In the genomic region with DNA sequence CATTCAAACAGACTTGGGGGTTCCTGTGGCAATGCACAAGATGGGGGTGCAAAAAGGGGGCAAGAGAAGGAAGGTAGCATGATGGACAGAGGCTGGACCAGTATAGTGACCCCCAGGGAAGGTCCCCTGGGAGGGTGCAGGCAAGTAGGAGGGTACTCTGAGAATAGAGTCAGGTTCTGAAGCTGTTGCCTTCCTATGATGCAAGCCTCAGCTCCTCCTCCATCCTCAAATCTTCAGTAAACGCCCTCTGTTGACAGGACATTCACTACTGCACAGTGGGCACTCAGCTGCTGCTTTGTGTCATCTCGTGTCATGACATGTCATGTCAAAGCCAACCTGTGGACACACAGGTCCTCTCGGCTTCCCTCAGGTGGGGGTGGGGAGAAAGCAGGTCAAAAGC, we compare ENCODE assay signal across 13 cellular contexts. TPM values are rescaled to one million over a fixed set of nuclear protein-coding genes. Genes with fewer than 3 reads are reported as not detected.
DNase-seq lines count a peak whose midpoint lies in the region; ATAC-seq and TF ChIP-seq lines count a peak whose summit lies in the region.
"Had no signal": no experiment of that assay in that cellular context is flagged by ENCODE, and none has a peak within 500 bp of the region (broad histone marks: within the 10 kb centered on the region; RNA-seq: fewer than 3 reads in every experiment).

No MANE protein-coding gene starts in this region.

- H3K27me3 ChIP-seq in Karpas-422 (ENCODE audit: low read length) = no peaks in the 10 kb centered on the region
- H3K27me3 ChIP-seq in PC-9 (ENCODE audit: insufficient read depth, low read depth) = no peaks in the 10 kb centered on the region
- H3K27me3 ChIP-seq: SJCRH30 had no signal

- H2AFZ ChIP-seq in Karpas-422 (ENCODE audit: low read length) (no peak overlapping the region), PC-9 (no peak overlapping the region)

- H3K36me3 Mint-ChIP-seq in activated CD8-positive, alpha-beta memory T cell treated with anti-CD3 and anti-CD28 coated beads, Interleukin-2, amount 10 ng/mL, durations not matched to agents 7 days and 5 days = peaks cover 12% of the 10 kb centered on the region
- H3K36me3 Mint-ChIP-seq: naive B cell had no signal

- H4K20me1 ChIP-seq in Karpas-422 (ENCODE audit: insufficient read depth, low read depth, low read length) (no peaks in the 10 kb centered on the region; the same call in 1 of the 2 replicates), PC-9 (ENCODE audit: insufficient read depth) (peaks cover 6% of the 10 kb centered on the region; the same call in 1 of the 2 replicates)

- no peaks in the 10 kb centered on the region for H3K9me3 ChIP-seq in Karpas-422 (ENCODE audit: low read length)
- no peaks in the 10 kb centered on the region for H3K9me3 ChIP-seq in PC-9 (ENCODE audit: insufficient read depth, low read depth)
- H3K9me3 ChIP-seq: SJCRH30 had no signal

- peaks cover 38% of the 10 kb centered on the region for H3K4me1 Mint-ChIP-seq in activated CD8-positive, alpha-beta memory T cell treated with anti-CD3 and anti-CD28 coated beads, Interleukin-2, amount 10 ng/mL, durations not matched to agents 7 days and 5 days

- H3K4me3 Mint-ChIP-seq in activated CD8-positive, alpha-beta memory T cell treated with anti-CD3 and anti-CD28 coated beads, Interleukin-2, amount 10 ng/mL, durations not matched to agents 7 days and 5 days = no peak overlapping the region
- H3K4me3 Mint-ChIP-seq: naive B cell had no signal

- H3K4me2 ChIP-seq in Karpas-422 (ENCODE audit: low read depth, low read length, poor library complexity, severe bottlenecking) (no peak overlapping the region), PC-9 (no peak overlapping the region)

- H3K9ac ChIP-seq in Karpas-422 (ENCODE audit: low read length) = no peak overlapping the region

- H3K79me2 ChIP-seq in Karpas-422 (ENCODE audit: low read length) (peaks cover 55% of the 10 kb centered on the region), PC-9 (ENCODE audit: low read depth) (peaks cover 28% of the 10 kb centered on the region)

- BruUV-seq in PC-9 (replicated peaks; lab: Mats Ljungman, UMichigan) = no TSS peak

- intact Hi-C loops in PC-9 (cut with micrococcal nuclease; ENCODE audit: unreplicated experiment) = no loop called here

- H3K27ac ChIP-seq in Karpas-422 (ENCODE audit: low read length) (no peak overlapping the region), PC-9 (no peak overlapping the region)
- H3K27ac ChIP-seq: 22Rv1, SJCRH30 had no signal

- no peak for TF ChIP-seq CTCF in PC-9 (conservative IDR thresholded peaks at IDR 0.05)

- no peak for ATAC-seq in activated CD8-positive, alpha-beta memory T cell treated with anti-CD3 and anti-CD28 coated beads, Interleukin-2, amount 10 ng/mL, durations not matched to agents 7 days and 5 days
- ATAC-seq in HG03280 (IDR thresholded peaks at IDR 0.05; ENCODE audit: unreplicated experiment) (no peak), GM21423 (IDR thresholded peaks at IDR 0.05; ENCODE audit: unreplicated experiment) (no peak)

- H3K4me3 ChIP-seq in Karpas-422 (ENCODE audit: low read length) (no peak overlapping the region), PC-9 (no peak overlapping the region)
- H3K4me3 ChIP-seq: SJCRH30 had no signal

- H3K27ac Mint-ChIP-seq in activated CD8-positive, alpha-beta memory T cell treated with anti-CD3 and anti-CD28 coated beads, Interleukin-2, amount 10 ng/mL, durations not matched to agents 7 days and 5 days = peak overlapping the region; percentile 39

- CTCF ChIA-PET in activated CD8-positive, alpha-beta memory T cell treated with anti-CD3 and anti-CD28 coated beads, Interleukin-2, amount 10 ng/mL, durations not matched to agents 7 days and 5 days (lab: Charles Lee) = interaction anchor here (1.2 kb wide), 1 partner anchor 27 kb away, joined by 3 read pairs; no protein-coding TSS in a partner anchor
- CTCF ChIA-PET in PC-9 (lab: Charles Lee) = no interaction called here

- H3K4me1 ChIP-seq in Karpas-422 (ENCODE audit: low read length) = no peaks in the 10 kb centered on the region
- H3K4me1 ChIP-seq in PC-9 (replicated peaks; ENCODE audit: insufficient read depth) = peaks cover 11% of the 10 kb centered on the region
- H3K4me1 ChIP-seq: SJCRH30 had no signal

- no peaks in the 10 kb centered on the region for H3K27me3 Mint-ChIP-seq in activated CD8-positive, alpha-beta memory T cell treated with anti-CD3 and anti-CD28 coated beads, Interleukin-2, amount 10 ng/mL, durations not matched to agents 7 days and 5 days
- H3K27me3 Mint-ChIP-seq: naive B cell had no signal

- POLR2A ChIA-PET in PC-9 (lab: Charles Lee; ENCODE audit: unreplicated experiment) = no interaction called here

- H3K9me3 Mint-ChIP-seq in activated CD8-positive, alpha-beta memory T cell treated with anti-CD3 and anti-CD28 coated beads, Interleukin-2, amount 10 ng/mL, durations not matched to agents 7 days and 5 days (ENCODE audit: low read depth) = no peaks in the 10 kb centered on the region
- H3K9me3 Mint-ChIP-seq: naive B cell had no signal

- H3K9me2 ChIP-seq in Karpas-422 (replicated peaks; ENCODE audit: insufficient read depth, low read length) = no peaks in the 10 kb centered on the region
- no peaks in the 10 kb centered on the region for H3K9me2 ChIP-seq in PC-9 (ENCODE audit: insufficient read depth)

- DNase-seq in DMS153 (lab: John Stamatoyannopoulos, UW) (peak; percentile 23), DMS153 treated with DMSO at 0.1 percent for 48 hours (lab: John Stamatoyannopoulos, UW; ENCODE audit: unreplicated experiment) (no peak), Karpas-422 (peak; percentile 62), myocyte (ENCODE audit: low read depth) (peak; percentile 40), PC-9 (no peak)
- no peak for DNase-seq in activated CD8-positive, alpha-beta memory T cell treated with anti-CD3 and anti-CD28 coated beads, Interleukin-2, amount 10 ng/mL, durations not matched to agents 7 days and 5 days
- DNase-seq: MM.1S, naive B cell, SJCRH30, substantia nigra had no signal

- H3K36me3 ChIP-seq in Karpas-422 (ENCODE audit: insufficient read depth, low read length) = 0 out of 2 replicates have a peak, but pooled peaks cover 10% of the 10 kb centered on the region
- peaks cover 21% of the 10 kb centered on the region; the same call in 1 of the 2 replicates for H3K36me3 ChIP-seq in PC-9 (ENCODE audit: low read depth)
- H3K36me3 ChIP-seq: SJCRH30 had no signal

- H3F3A ChIP-seq in PC-9 (ENCODE audit: insufficient read depth, low read depth) = peaks cover 7% of the 10 kb centered on the region; the same call in 1 of the 2 replicates

RNA-seq across cellular contexts. Expression of gene SDCBP2, which starts 5.8 kb away (rescaled TPM):
- total RNA-seq in Karpas-422 (2014; rRNA removed; shearing (Covaris generic); ENCODE audit: low replicate concordance) = 1.8 TPM in 1 of 2 replicates, not detected in the other
- total RNA-seq in activated CD8-positive, alpha-beta memory T cell treated with anti-CD3 and anti-CD28 coated beads, Interleukin-2, amount 10 ng/mL, durations not matched to agents 7 days and 5 days = 1 to 10 TPM; 2.1 to 4.3 TPM
- 1.8 and 4.0 TPM in 2 replicates for total RNA-seq in myocyte
- polyA plus RNA-seq in myocyte (2012) = 2.7 TPM
- total RNA-seq in PC-9 (2021) = 12.3 and 14.8 TPM in 2 replicates

RNA-seq across cellular contexts. Expression of gene FKBP1A, which starts 58.1 kb away (rescaled TPM):
- 105 and 187 TPM in 2 replicates for total RNA-seq in Karpas-422 (2014; rRNA removed; shearing (Covaris generic); ENCODE audit: low replicate concordance)
- total RNA-seq in activated CD8-positive, alpha-beta memory T cell treated with anti-CD3 and anti-CD28 coated beads, Interleukin-2, amount 10 ng/mL, durations not matched to agents 7 days and 5 days = 100 to 1,000 TPM; 247 to 273 TPM
- total RNA-seq in myocyte = 125 and 146 TPM in 2 replicates
- polyA plus RNA-seq in myocyte (2012) = 415 TPM
- total RNA-seq in PC-9 (2021) = 248 and 320 TPM in 2 replicates

Comparison
In these comparisons a context has a peak if more than half of its experiments do, and no peak if none do; other contexts are left out.
1. DNase-seq: peak in DMS153 (single experiment), Karpas-422 (single experiment) and myocyte (single experiment); none in DMS153 treated with DMSO at 0.1 percent for 48 hours (single experiment), activated CD8-positive, alpha-beta memory T cell treated with anti-CD3 and anti-CD28 coated beads, Interleukin-2, amount 10 ng/mL, durations not matched to agents 7 days and 5 days (single experiment) and PC-9 (0 of 2).